In genomic region chr18:49863769-49864615, GRCh38 we compare ENCODE assay signal across 1 cellular context.
TF ChIP-seq lines count a peak whose summit lies in the region.

No MANE protein-coding gene starts in this region.

TF ChIP-seq in HEK293, 187 proteins besides CTCF, POLR2A, EP300 and RAD21 (continued from another document and continues in another):
- TF ChIP-seq ZBTB26 (tag by site-specific recombination; optimal IDR thresholded peaks at IDR 0.05) (peak; percentile 26), ZNF202 (tag by site-specific recombination; IDR thresholded peaks at IDR 0.05; ENCODE audit: borderline replicate concordance) (no peak), ZNF223 (tag by site-specific recombination; IDR thresholded peaks at IDR 0.05) (no peak), ZNF211 (tag by site-specific recombination; IDR thresholded peaks at IDR 0.05; ENCODE audit: low read depth) (no peak), ZNF26 (tag by site-specific recombination; IDR thresholded peaks at IDR 0.05) (no peak), ZNF692 (tag by site-specific recombination; IDR thresholded peaks at IDR 0.05) (0 out of 2 replicates have a peak, but pooled peaks have one; percentile 15), ZNF658 (tag by site-specific recombination; IDR thresholded peaks at IDR 0.05) (no peak), TCF7L2 (IDR thresholded peaks at IDR 0.05; ENCODE audit: borderline replicate concordance, low read depth, low read length) (no peak), ZNF791 (tag by site-specific recombination; IDR thresholded peaks at IDR 0.05) (no peak), ZBTB1 (tag by site-specific recombination; IDR thresholded peaks at IDR 0.05) (no peak), ZNF768 (tag by site-specific recombination; IDR thresholded peaks at IDR 0.05) (no peak), ZSCAN30 (tag by site-specific recombination; IDR thresholded peaks at IDR 0.05) (0 out of 2 replicates have a peak, but pooled peaks have one; percentile 46), ZNF148 (tag by site-specific recombination; IDR thresholded peaks at IDR 0.05; ENCODE audit: borderline replicate concordance) (no peak), ZNF280C (tag by site-specific recombination; IDR thresholded peaks at IDR 0.05) (no peak), ZBTB17 (tag by site-specific recombination; IDR thresholded peaks at IDR 0.05) (peak; percentile 64), ZBTB10 (tag by site-specific recombination; IDR thresholded peaks at IDR 0.05) (no peak), IKZF3 (tag by site-specific recombination; IDR thresholded peaks at IDR 0.05) (no peak), ZNF133 (tag by site-specific recombination; IDR thresholded peaks at IDR 0.05) (no peak), ZNF449 (tag by site-specific recombination; IDR thresholded peaks at IDR 0.05) (no peak), SP7 (tag by site-specific recombination; IDR thresholded peaks at IDR 0.05) (0 out of 2 replicates have a peak, but pooled peaks have one; percentile 56), MEIS1 (CRISPR knock-in tag; IDR thresholded peaks at IDR 0.05; ENCODE audit: borderline replicate concordance) (no peak), PRDM1 (tag by site-specific recombination; IDR thresholded peaks at IDR 0.05) (no peak), ZNF596 (tag by site-specific recombination; IDR thresholded peaks at IDR 0.05) (no peak), ZFP37 (tag by site-specific recombination; IDR thresholded peaks at IDR 0.05) (no peak), ZNF292 (tag by site-specific recombination; IDR thresholded peaks at IDR 0.05; ENCODE audit: borderline replicate concordance, low read depth) (no peak), ZNF488 (tag by site-specific recombination; IDR thresholded peaks at IDR 0.05) (no peak), GLI4 (tag by site-specific recombination; IDR thresholded peaks at IDR 0.05) (no peak), ZNF266 (tag by site-specific recombination; IDR thresholded peaks at IDR 0.05; ENCODE audit: low read depth) (no peak), ZNF626 (tag by site-specific recombination; IDR thresholded peaks at IDR 0.05) (no peak), SP2 (tag by site-specific recombination; IDR thresholded peaks at IDR 0.05) (no peak), ZNF426 (tag by site-specific recombination; IDR thresholded peaks at IDR 0.05) (no peak), ZNF747 (tag by site-specific recombination; IDR thresholded peaks at IDR 0.05) (no peak), ZNF544 (tag by site-specific recombination; IDR thresholded peaks at IDR 0.05) (no peak), PRDM2 (tag by site-specific recombination; IDR thresholded peaks at IDR 0.05; ENCODE audit: borderline replicate concordance) (no peak), ZBTB6 (tag by site-specific recombination; IDR thresholded peaks at IDR 0.05) (no peak), ZNF354C (tag by site-specific recombination; IDR thresholded peaks at IDR 0.05; ENCODE audit: borderline replicate concordance, low read depth) (no peak), ZNF23 (tag by site-specific recombination; IDR thresholded peaks at IDR 0.05; ENCODE audit: borderline replicate concordance) (no peak)
